9 cellular contexts compared by ENCODE assay signal in the genomic region with DNA sequence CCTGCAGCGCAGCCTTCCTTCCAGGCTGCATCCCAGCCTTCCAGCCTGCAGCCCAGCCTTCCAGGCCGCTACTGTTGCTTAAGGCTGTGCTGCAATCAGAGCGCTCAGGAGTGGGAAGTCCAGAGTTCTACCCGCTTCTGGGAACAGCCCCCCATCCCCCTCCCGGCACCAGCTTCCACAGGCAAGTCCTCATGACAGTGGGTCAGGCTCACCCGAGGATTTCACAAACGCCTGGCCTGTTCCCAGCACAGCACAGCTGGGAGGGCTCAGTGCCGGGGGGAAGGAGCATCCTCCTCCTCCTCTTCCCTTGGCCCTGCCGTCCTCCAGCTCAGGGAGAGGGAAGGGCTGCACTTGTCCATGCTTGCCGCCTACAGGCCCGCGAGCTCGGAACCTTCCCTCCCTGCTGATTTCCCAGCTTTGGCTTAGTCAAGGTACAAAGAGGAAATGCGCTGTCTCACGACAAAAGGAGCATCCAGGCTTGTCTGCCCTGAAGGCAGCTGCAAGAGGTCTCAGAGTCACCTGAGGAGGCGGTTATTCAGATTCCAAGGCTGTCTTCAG. TPM values are rescaled to one million over a fixed set of nuclear protein-coding genes. Genes with fewer than 3 reads are reported as not detected.
DNase-seq lines count a peak whose midpoint lies in the region; ATAC-seq and TF ChIP-seq lines count a peak whose summit lies in the region.
"Had no signal": no experiment of that assay in that cellular context is flagged by ENCODE, and none has a peak within 500 bp of the region (broad histone marks: within the 10 kb centered on the region; RNA-seq: fewer than 3 reads in every experiment).

No MANE protein-coding gene starts in this region.

- CTCF ChIA-PET in BJ (lab: Yijun Ruan, JAX), result interaction anchor here (0.8 to 1.4 kb wide), 3 partner anchors 9 to 40 kb away, joined by 3 to 4 read pairs (median 3); no protein-coding TSS in a partner anchor

- H3K4me1 ChIP-seq in tibial artery, result peaks cover 0 to 44% (median 39%) of the 10 kb centered on the region in 4 donors

- peak overlapping the region in 1 of 2 donors; percentile 10 for H3K27ac Mint-ChIP-seq in effector memory CD8-positive, alpha-beta T cell
- H3K27ac Mint-ChIP-seq in memory B cell, result no peak overlapping the region
- no peak overlapping the region for H3K27ac Mint-ChIP-seq in stimulated activated memory B cell treated with anti-CD40 and anti-IgM and Interleukin-4, amounts not matched to agents 10 μg/mL and 1 μg/mL and 100 μg/mL, for 72 hours

- ATAC-seq in effector memory CD8-positive, alpha-beta T cell (replicated peaks), result no peak
- ATAC-seq in memory B cell (ENCODE audit: low read depth), result no peak
- no peak for ATAC-seq in stimulated activated memory B cell treated with anti-CD40 and anti-IgM and Interleukin-4, amounts not matched to agents 10 μg/mL and 1 μg/mL and 100 μg/mL, for 72 hours

- H3K27ac ChIP-seq in tibial artery, result peak overlapping the region; percentile 90 to 91

- peaks cover 17% of the 10 kb centered on the region for H3K36me3 Mint-ChIP-seq in effector memory CD8-positive, alpha-beta T cell (ENCODE audit: insufficient read depth)
- no peaks in the 10 kb centered on the region for H3K36me3 Mint-ChIP-seq in memory B cell
- peaks cover under 1% of the 10 kb centered on the region for H3K36me3 Mint-ChIP-seq in stimulated activated memory B cell treated with anti-CD40 and anti-IgM and Interleukin-4, amounts not matched to agents 10 μg/mL and 1 μg/mL and 100 μg/mL, for 72 hours

- H3K36me3 ChIP-seq in BJ (ENCODE audit: control insufficient read depth, insufficient read depth, low read length), result peaks cover 6% of the 10 kb centered on the region
- H3K36me3 ChIP-seq in tibial artery, result no peaks in the 10 kb centered on the region
- H3K36me3 ChIP-seq: HAP-1 had no signal

- intact Hi-C loops in tibial artery (cut with DNase I; ENCODE audit: low total_unique reads), result no loop called here

- H3K9me3 ChIP-seq in tibial artery, result no peaks in the 10 kb centered on the region
- H3K9me3 ChIP-seq: HAP-1 had no signal

- in situ Hi-C loops in GM13976 (cut with MboI; ENCODE audit: low sequenced_read_pairs, unreplicated experiment), result no loop called here

- H3K4me3 Mint-ChIP-seq in effector memory CD8-positive, alpha-beta T cell, result peak overlapping the region; percentile 59 to 63
- H3K4me3 Mint-ChIP-seq in memory B cell, result peak overlapping the region; percentile 56
- no peak overlapping the region for H3K4me3 Mint-ChIP-seq in stimulated activated memory B cell treated with anti-CD40 and anti-IgM and Interleukin-4, amounts not matched to agents 10 μg/mL and 1 μg/mL and 100 μg/mL, for 72 hours

- H3K27me3 ChIP-seq in BJ (ENCODE audit: control insufficient read depth, insufficient read depth, low read length) (no peaks in the 10 kb centered on the region), tibial artery (no peaks in the 10 kb centered on the region)

- POLR2A ChIA-PET in BJ (lab: Charles Lee), result interaction anchor here (0.6 to 0.8 kb wide), 2 partner anchors 22 to 391 kb away, joined by 3 read pairs; no protein-coding TSS in a partner anchor

- peak; percentile 47; the same call in 1 of the 2 replicates for TF ChIP-seq CTCF in BJ (IDR thresholded peaks at IDR 0.05; ENCODE audit: insufficient read depth, low read depth, low read length)
- no peak for TF ChIP-seq CTCF in tibial artery (IDR thresholded peaks at IDR 0.05)
- no peak for TF ChIP-seq CTCF in GM13976 (IDR thresholded peaks at IDR 0.05; ENCODE audit: borderline replicate concordance, control extremely low read depth, extremely low read depth, insufficient read depth, missing control alignments)

- no peak overlapping the region for H3K4me3 ChIP-seq in BJ (ENCODE audit: low read depth, low read length)
- no peak overlapping the region for H3K4me3 ChIP-seq in tibial artery

- H3K4me1 Mint-ChIP-seq in effector memory CD8-positive, alpha-beta T cell (ENCODE audit: low read depth in 2 of 2), result peaks cover 53 to 58% of the 10 kb centered on the region in 2 donors
- H3K4me1 Mint-ChIP-seq in memory B cell, result peaks cover 44% of the 10 kb centered on the region
- peaks cover 81% of the 10 kb centered on the region for H3K4me1 Mint-ChIP-seq in stimulated activated memory B cell treated with anti-CD40 and anti-IgM and Interleukin-4, amounts not matched to agents 10 μg/mL and 1 μg/mL and 100 μg/mL, for 72 hours

- DNase-seq in BJ (ENCODE audit: low read depth), result peak; percentile 96
- peak; percentile 39 for DNase-seq in NCI-H2196 treated with DMSO at 0.1 percent for 48 hours (lab: John Stamatoyannopoulos, UW; ENCODE audit: unreplicated experiment)
- DNase-seq in effector memory CD8-positive, alpha-beta T cell, result no peak
- no peak for DNase-seq in memory B cell (ENCODE audit: low spot score in 2 of 2)
- peak; percentile 97 for DNase-seq in tibial artery
- DNase-seq in GM13976 (ENCODE audit: low spot score), result no peak
- DNase-seq in SIG-M5 (lab: John Stamatoyannopoulos, UW), result no peak

- H3K27me3 Mint-ChIP-seq in effector memory CD8-positive, alpha-beta T cell, result no peaks in the 10 kb centered on the region
- H3K27me3 Mint-ChIP-seq in memory B cell, result no peaks in the 10 kb centered on the region
- H3K27me3 Mint-ChIP-seq in stimulated activated memory B cell treated with anti-CD40 and anti-IgM and Interleukin-4, amounts not matched to agents 10 μg/mL and 1 μg/mL and 100 μg/mL, for 72 hours, result no peaks in the 10 kb centered on the region

- no peaks in the 10 kb centered on the region for H3K9me3 Mint-ChIP-seq in effector memory CD8-positive, alpha-beta T cell
- no peaks in the 10 kb centered on the region for H3K9me3 Mint-ChIP-seq in memory B cell
- no peaks in the 10 kb centered on the region for H3K9me3 Mint-ChIP-seq in stimulated activated memory B cell treated with anti-CD40 and anti-IgM and Interleukin-4, amounts not matched to agents 10 μg/mL and 1 μg/mL and 100 μg/mL, for 72 hours

RNA-seq across cellular contexts. Expression of a gene that starts 8.3 kb away (rescaled TPM):
- 18.9 and 26.4 TPM in 2 replicates for polyA plus RNA-seq in BJ (2011; rRNA removed)
- polyA minus RNA-seq in BJ (2011; rRNA and poly(A)+ RNA removed), result 27.6 and 39.0 TPM in 2 replicates

RNA-seq across cellular contexts. Expression of a gene that starts 26.9 kb away (rescaled TPM):
- polyA plus RNA-seq in BJ (2011; rRNA removed), result 26.7 and 37.7 TPM in 2 replicates
- polyA minus RNA-seq in BJ (2011; rRNA and poly(A)+ RNA removed), result 30.8 and 33.3 TPM in 2 replicates

Comparison
In these comparisons a context has a peak if more than half of its experiments do, and no peak if none do; other contexts are left out.
1. DNase-seq: peak in BJ (single experiment), NCI-H2196 treated with DMSO at 0.1 percent for 48 hours (single experiment) and tibial artery (2 of 2); none in effector memory CD8-positive, alpha-beta T cell (0 of 3), memory B cell (0 of 2), GM13976 (single experiment) and SIG-M5 (single experiment).